8 cellular contexts compared by ENCODE assay signal in the genomic region with DNA sequence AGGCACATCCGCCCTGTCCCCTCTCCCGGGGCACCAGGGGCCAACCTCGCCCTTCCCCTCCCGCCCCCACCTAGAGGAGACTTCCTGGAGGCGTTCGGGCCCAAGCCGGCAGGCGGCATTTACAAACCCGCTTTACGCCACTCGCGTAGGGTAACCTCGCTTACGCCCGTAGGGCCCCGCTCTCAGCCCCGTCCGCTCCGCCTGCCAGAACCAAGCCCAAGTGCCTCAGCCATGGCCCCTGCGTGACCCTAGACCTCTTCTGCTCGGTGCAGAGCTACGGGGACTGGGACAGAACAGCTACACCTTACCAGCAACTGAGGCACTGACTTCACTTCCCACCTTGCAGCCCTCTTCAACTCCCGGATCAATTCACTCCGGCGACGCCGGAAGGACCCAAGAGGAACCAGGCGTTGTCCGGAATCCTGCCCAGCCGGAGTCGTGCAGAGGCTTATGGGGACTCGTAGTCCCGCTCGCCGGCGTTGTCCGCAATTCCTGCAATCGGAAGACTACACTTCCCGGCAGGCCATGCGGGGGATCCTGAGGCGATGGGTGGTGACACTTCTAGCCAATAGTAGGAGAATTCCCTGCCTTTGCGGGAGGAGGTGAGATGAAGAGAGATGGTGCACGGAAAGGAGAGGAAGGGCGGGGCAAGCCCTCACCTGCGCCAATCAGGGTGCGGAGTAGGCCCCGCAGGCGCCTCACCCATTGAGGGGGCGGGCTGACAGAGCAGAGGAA. TPM values are rescaled to one million over a fixed set of nuclear protein-coding genes. Genes with fewer than 3 reads are reported as not detected.
DNase-seq lines count a peak whose midpoint lies in the region; TF ChIP-seq lines count a peak whose summit lies in the region.

A gene (minus strand): TSS at position 395 of the 735 bp plus-strand sequence. CDS start 14,735 bp downstream, outside the sequence.

- H3K27ac ChIP-seq in SJSA1 (peak within 1 kb of the TSS; percentile 17; the same call in 1 of the 2 replicates), subcutaneous abdominal adipose tissue (ENCODE audit: low read depth, low read length) (peak within 1 kb of the TSS; percentile 85)

- H3K9ac ChIP-seq in subcutaneous abdominal adipose tissue (ENCODE audit: low read length in 5 of 5), result peak within 1 kb of the TSS; percentile 85 to 98 (median 92)

- H3K4me3 ChIP-seq in HFF-Myc (replicated peaks; ENCODE audit: low read depth, low read length), result peak within 1 kb of the TSS; percentile 79
- H3K4me3 ChIP-seq in SJSA1, result peak within 1 kb of the TSS; percentile 72
- H3K4me3 ChIP-seq in neuron (ENCODE audit: low read length), result peak within 1 kb of the TSS; percentile 83
- H3K4me3 ChIP-seq in subcutaneous abdominal adipose tissue (ENCODE audit: low read depth in 1 of 5, low read length in 5 of 5), result peak within 1 kb of the TSS; percentile 94 to 99 (median 97)

- peak within 1 kb of the TSS; percentile 94 for H2AFZ ChIP-seq in neuron (ENCODE audit: low read depth, low read length)

- H3K4me1 ChIP-seq in SJSA1 (replicated peaks), result no peaks in the 10 kb centered on the region
- H3K4me1 ChIP-seq in neuron (ENCODE audit: insufficient read depth, low read length), result peaks cover 21% of the 10 kb centered on the region
- peaks cover 0 to 37% (median 32%) of the 10 kb centered on the region in 5 donors for H3K4me1 ChIP-seq in subcutaneous abdominal adipose tissue (ENCODE audit: control insufficient read depth in 5 of 5, insufficient read depth in 5 of 5, low read length in 5 of 5)

- H3K27me3 ChIP-seq in SJSA1 (replicated peaks) (peaks cover 6% of the 10 kb centered on the region), neuron (ENCODE audit: insufficient read depth, low read length) (no peaks in the 10 kb centered on the region), subcutaneous abdominal adipose tissue (ENCODE audit: control insufficient read depth in 5 of 5, insufficient read depth in 4 of 5, low read length in 5 of 5) (no peaks in the 10 kb centered on the region)

- no peak for TF ChIP-seq CTCF in HFF-Myc (IDR thresholded peaks at IDR 0.05; ENCODE audit: low read depth, low read length, missing control alignments)

- no peaks in the 10 kb centered on the region for H3K36me3 ChIP-seq in SJSA1
- no peaks in the 10 kb centered on the region for H3K36me3 ChIP-seq in neuron (ENCODE audit: insufficient read depth, low read length)
- H3K36me3 ChIP-seq in subcutaneous abdominal adipose tissue (ENCODE audit: control insufficient read depth in 5 of 5, insufficient read depth in 5 of 5, low read length in 5 of 5), result no peaks in the 10 kb centered on the region

- H3K9me3 ChIP-seq in SJSA1 (replicated peaks) (no peaks in the 10 kb centered on the region), neuron (ENCODE audit: low read length) (no peaks in the 10 kb centered on the region), subcutaneous abdominal adipose tissue (ENCODE audit: control insufficient read depth in 5 of 5, low read length in 5 of 5) (no peaks in the 10 kb centered on the region)

- DNase-seq in GM04504 (ENCODE audit: low read depth) (peak; percentile 96), HFF-Myc (ENCODE audit: extremely low read depth, low read depth) (peak; percentile 97), MV-4-11 (lab: John Stamatoyannopoulos, UW) (peak; percentile 99), SJSA1 (ENCODE audit: low read depth in 1 of 2, low spot score in 2 of 2) (peak; percentile 93 to 96), foreskin melanocyte (peak; percentile 98)
- DNase-seq in activated naive CD4-positive, alpha-beta T cell (lab: John Stamatoyannopoulos, UW), result peak; percentile 84 to 93 (median 90)

RNA-seq across cellular contexts. Expression of the gene that starts here (rescaled TPM):
- 63.7 and 67.3 TPM in 2 replicates for total RNA-seq in SJSA1 (2014; rRNA removed; shearing (Covaris generic))

Comparison
In these comparisons a context has a peak if more than half of its experiments do, and no peak if none do; other contexts are left out.
1. Peak in every context shown above with its lines: DNase-seq, H3K4me3 ChIP-seq and H3K27ac ChIP-seq.